ENCODE assay signal across 8 cellular contexts in genomic region chr20:20017001-20017851, GRCh38. TPM values are rescaled to one million over a fixed set of nuclear protein-coding genes. Genes with fewer than 3 reads are reported as not detected.
DNase-seq lines count a peak whose midpoint lies in the region; ATAC-seq, FAIRE-seq and TF ChIP-seq lines count a peak whose summit lies in the region.

NAA20 (plus strand) TSS chr20:20017362; CDS start chr20:20017397, 35 bp downstream.

- peaks cover 5% of the 10 kb centered on the region; the same call in 1 of the 2 replicates for H4K20me1 ChIP-seq in HepG2 (ENCODE audit: insufficient read depth, low read length)

- CTCF ChIA-PET in HepG2 (lab: Yijun Ruan, JAX; ENCODE audit: low intra/inter-chr PET ratio, low total read pairs) = interaction anchor here (1.4 kb wide), 1 partner anchor 233 kb away, joined by 4 read pairs; no protein-coding TSS in a partner anchor

- WGBS in HepG2 (ENCODE audit: low lambda C conversion rate) = under 1% methylated on average over 37 of the region's 82 CpGs

- H3K4me3 ChIP-seq in HepG2 (replicated peaks in 1 of 3; ENCODE audit: insufficient read depth in 1 of 3, low read depth in 2 of 3, low read length in 3 of 3) = peak within 1 kb of the TSS; percentile 72 to 95 (median 82)

- peaks cover 41% of the 10 kb centered on the region for H3K36me3 Mint-ChIP-seq in dendritic cell treated with granulocyte-macrophage colony-stimulating factor and Interleukin-4, amounts not matched to agents 40 ng/mL and 50 ng/mL, for 4 days (ENCODE audit: low read depth)

- TF ChIP-seq CTCF in C4-2B (conservative IDR thresholded peaks at IDR 0.05) = peak; percentile 71
- peak; percentile 98 for TF ChIP-seq CTCF in HepG2 (CRISPR knock-in tag; IDR thresholded peaks at IDR 0.05)

- intact Hi-C loops in dendritic cell treated with granulocyte-macrophage colony-stimulating factor and Interleukin-4, amounts not matched to agents 40 ng/mL and 50 ng/mL, for 4 days (cut with micrococcal nuclease) = loop anchor here (1.0 kb wide), 1 partner anchor 35 kb away; the partner anchor contains the start of genes CFAP61 and CRNKL1
- intact Hi-C loops in HepG2 (cut with micrococcal nuclease; ENCODE audit: unreplicated experiment) = loop anchor here (1.0 kb wide), 1 partner anchor 35 kb away; the partner anchor contains the start of genes CFAP61 and CRNKL1

- in situ Hi-C loops in HepG2 (cut with HindIII; ENCODE audit: extremely low pct_ligation_motif_present, low pct_unique_long_range_greater_than_20kb) = no loop called here

- H3K27ac Mint-ChIP-seq in dendritic cell treated with granulocyte-macrophage colony-stimulating factor and Interleukin-4, amounts not matched to agents 40 ng/mL and 50 ng/mL, for 4 days = peak within 1 kb of the TSS; percentile 86

- H3K27me3 Mint-ChIP-seq in dendritic cell treated with granulocyte-macrophage colony-stimulating factor and Interleukin-4, amounts not matched to agents 40 ng/mL and 50 ng/mL, for 4 days = no peaks in the 10 kb centered on the region

- TF ChIP-seq EP300 in HepG2 (IDR thresholded peaks at IDR 0.05; ENCODE audit: low read depth in 2 of 2, low read length in 2 of 2) (peak in 1 of 2 experiments; percentile 36; a peak in 2 of 4 replicates), HepG2 (CRISPR knock-in tag; IDR thresholded peaks at IDR 0.05; ENCODE audit: borderline replicate concordance) (peak; percentile 40; the same call in 1 of the 2 replicates)

- H3K4me1 Mint-ChIP-seq in dendritic cell treated with granulocyte-macrophage colony-stimulating factor and Interleukin-4, amounts not matched to agents 40 ng/mL and 50 ng/mL, for 4 days (ENCODE audit: low read depth) = peaks cover 59% of the 10 kb centered on the region

- H3K27me3 ChIP-seq in HepG2 (ENCODE audit: control insufficient read depth in 1 of 2, insufficient read depth in 2 of 2, low read length in 2 of 2) = no peaks in the 10 kb centered on the region; a peak in 1 of 5 replicates

- H3K9me3 ChIP-seq in HepG2 (ENCODE audit: low read length) = no peaks in the 10 kb centered on the region

- H3K4me3 Mint-ChIP-seq in dendritic cell treated with granulocyte-macrophage colony-stimulating factor and Interleukin-4, amounts not matched to agents 40 ng/mL and 50 ng/mL, for 4 days = peak within 1 kb of the TSS; percentile 95

- POLR2A ChIA-PET in HepG2 (lab: Yijun Ruan, JAX) = interaction anchor here (0.7 to 4.2 kb wide), 13 partner anchors 9 to 258 kb away, joined by 3 to 53 read pairs (median 4); partner anchors contain the start of genes CFAP61 and CRNKL1

- FAIRE-seq in HepG2 (lab: Jason Lieb, UNC) = peak; percentile 76

- TF ChIP-seq RAD21 in HepG2 (CRISPR knock-in tag; IDR thresholded peaks at IDR 0.05) = peak; percentile 89

- no peak within 1 kb of the TSS for H2AFZ ChIP-seq in HepG2 (ENCODE audit: low read length)

- peaks cover 49% of the 10 kb centered on the region for H3K79me2 ChIP-seq in HepG2 (ENCODE audit: insufficient read depth, low read length)

- H3K36me3 ChIP-seq in HepG2 (replicated peaks in 1 of 2; ENCODE audit: control insufficient read depth in 1 of 2, insufficient read depth in 2 of 2, low read length in 2 of 2) = peaks cover 1 to 23% of the 10 kb centered on the region in 2 experiments; a peak in 4 of 5 replicates

- H3K4me1 ChIP-seq in HepG2 (ENCODE audit: insufficient read depth, low read length) = peaks cover 76% of the 10 kb centered on the region

- peak within 1 kb of the TSS; percentile 92 for H3K9ac ChIP-seq in HepG2 (ENCODE audit: insufficient read depth, low read depth, low read length)

- ATAC-seq in HG03460 (IDR thresholded peaks at IDR 0.05; ENCODE audit: unreplicated experiment) = peak; percentile 98
- ATAC-seq in HepG2 = peak; percentile 96

- TF ChIP-seq POLR2A in HepG2 (IDR thresholded peaks at IDR 0.05; ENCODE audit: insufficient read depth in 1 of 2, low read depth in 2 of 2, low read length in 2 of 2) = peak; percentile 36 to 87; a peak in 3 of 4 replicates

- H3K4me2 ChIP-seq in HepG2 (ENCODE audit: low read depth, low read length) = peak within 1 kb of the TSS; percentile 96

- no TSS peak for BruUV-seq in HepG2 (replicated peaks; lab: Mats Ljungman, UMichigan)

- H3K9me3 Mint-ChIP-seq in dendritic cell treated with granulocyte-macrophage colony-stimulating factor and Interleukin-4, amounts not matched to agents 40 ng/mL and 50 ng/mL, for 4 days = no peaks in the 10 kb centered on the region

- DNase-seq in GM19240 (ENCODE audit: insufficient read length, low spot score) = peak; percentile 83
- peak; percentile 95 for DNase-seq in NCI-H526 treated with DMSO at 0.1 percent for 48 hours (lab: John Stamatoyannopoulos, UW)
- peak; percentile 79 to 86 for DNase-seq in activated CD4-positive, alpha-beta T cell treated with anti-CD3 and anti-CD28 coated beads, Interleukin-2, amount 50 U/mL, for 24 hours (ENCODE audit: low read depth in 1 of 2, low spot score in 1 of 2)
- peak; percentile 94 for DNase-seq in HepG2 (ENCODE audit: low spot score)
- DNase-seq in stimulated activated CD4-positive, alpha-beta T cell treated with anti-CD3 and anti-CD28 coated beads, Interleukin-4, amount 100 ng/mL, for 1 hour = peak; percentile 92

- H3K27ac ChIP-seq in C4-2B (peak within 1 kb of the TSS; percentile 96), HepG2 (ENCODE audit: extremely low read length, insufficient read depth, low read length) (peak within 1 kb of the TSS; percentile 82)

TF ChIP-seq in HepG2, 621 proteins besides CTCF, POLR2A, EP300 and RAD21 (continues in another document):
- TF ChIP-seq ZSCAN29 (CRISPR knock-in tag; conservative IDR thresholded peaks at IDR 0.05) (peak; percentile 95; the same call in 1 of the 2 replicates), CBX5 (CRISPR knock-in tag; IDR thresholded peaks at IDR 0.05; ENCODE audit: borderline replicate concordance) (peak; percentile 97), THAP11 (CRISPR knock-in tag; IDR thresholded peaks at IDR 0.05) (peak; percentile 97), ZNF251 (CRISPR knock-in tag; IDR thresholded peaks at IDR 0.05) (peak; percentile 82; the same call in 1 of the 2 replicates), DDIT3 (CRISPR knock-in tag; IDR thresholded peaks at IDR 0.05) (no peak), ZNF619 (CRISPR knock-in tag; IDR thresholded peaks at IDR 0.05) (peak; percentile 89), ATF7 (IDR thresholded peaks at IDR 0.05) (no peak), ATF7 (CRISPR knock-in tag; IDR thresholded peaks at IDR 0.05) (peak; percentile 86), ZNF709 (CRISPR knock-in tag; IDR thresholded peaks at IDR 0.05) (peak; percentile 89), ZNF232 (CRISPR knock-in tag; IDR thresholded peaks at IDR 0.05; ENCODE audit: borderline replicate concordance) (peak; percentile 46; the same call in 1 of the 2 replicates), SOX6 (IDR thresholded peaks at IDR 0.05) (no peak), SOX6 (CRISPR knock-in tag; IDR thresholded peaks at IDR 0.05) (peak; percentile 84), ZNF598 (CRISPR knock-in tag; IDR thresholded peaks at IDR 0.05; ENCODE audit: borderline replicate concordance) (peak; percentile 87; the same call in 1 of the 2 replicates)
- TF ChIP-seq, protein P1, sequence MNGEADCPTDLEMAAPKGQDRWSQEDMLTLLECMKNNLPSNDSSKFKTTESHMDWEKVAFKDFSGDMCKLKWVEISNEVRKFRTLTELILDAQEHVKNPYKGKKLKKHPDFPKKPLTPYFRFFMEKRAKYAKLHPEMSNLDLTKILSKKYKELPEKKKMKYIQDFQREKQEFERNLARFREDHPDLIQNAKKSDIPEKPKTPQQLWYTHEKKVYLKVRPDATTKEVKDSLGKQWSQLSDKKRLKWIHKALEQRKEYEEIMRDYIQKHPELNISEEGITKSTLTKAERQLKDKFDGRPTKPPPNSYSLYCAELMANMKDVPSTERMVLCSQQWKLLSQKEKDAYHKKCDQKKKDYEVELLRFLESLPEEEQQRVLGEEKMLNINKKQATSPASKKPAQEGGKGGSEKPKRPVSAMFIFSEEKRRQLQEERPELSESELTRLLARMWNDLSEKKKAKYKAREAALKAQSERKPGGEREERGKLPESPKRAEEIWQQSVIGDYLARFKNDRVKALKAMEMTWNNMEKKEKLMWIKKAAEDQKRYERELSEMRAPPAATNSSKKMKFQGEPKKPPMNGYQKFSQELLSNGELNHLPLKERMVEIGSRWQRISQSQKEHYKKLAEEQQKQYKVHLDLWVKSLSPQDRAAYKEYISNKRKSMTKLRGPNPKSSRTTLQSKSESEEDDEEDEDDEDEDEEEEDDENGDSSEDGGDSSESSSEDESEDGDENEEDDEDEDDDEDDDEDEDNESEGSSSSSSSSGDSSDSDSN (CRISPR knock-in tag; IDR thresholded peaks at IDR 0.05) = peak; percentile 100

RNA-seq across cellular contexts. Expression of gene NAA20, which starts in this region (rescaled TPM):
- 82.8 and 114 TPM in 2 replicates for total RNA-seq in HepG2 (2016; rRNA removed; fragmentation: Illumina TruSeq; extraction: Trizol)
- 21.7 and 25.6 TPM in 2 replicates for total RNA-seq in HepG2 (2016; cell fraction: cytosol; rRNA removed; fragmentation: Illumina TruSeq; extraction: Trizol; ENCODE audit: low read depth)
- total RNA-seq in HepG2 (2016; cell fraction: insoluble cytoplasmic fraction; rRNA removed; fragmentation: Illumina TruSeq; extraction: Trizol) = 86.7 and 113 TPM in 2 replicates
- total RNA-seq in HepG2 (2016; cell fraction: membrane; rRNA removed; fragmentation: Illumina TruSeq; extraction: Trizol) = 37.5 and 43.6 TPM in 2 replicates
- total RNA-seq in HepG2 (2016; cell fraction: nucleus; rRNA removed; fragmentation: Illumina TruSeq; extraction: Trizol) = 54.4 and 60.1 TPM in 2 replicates
- 62.9 and 81.9 TPM in 2 replicates for polyA plus RNA-seq in HepG2 (2011; rRNA removed)
- 50.7 and 67.7 TPM in 2 replicates for polyA plus RNA-seq in HepG2 (2011; cell fraction: cytosol; rRNA removed)
- polyA plus RNA-seq in HepG2 (2011; cell fraction: nucleus; rRNA removed) = 23.7 and 25.9 TPM in 2 replicates
- 95.6 and 106 TPM in 2 replicates for polyA plus RNA-seq in HepG2 (2012)
- polyA plus RNA-seq in HepG2 (2016; cell fraction: cytosol; fragmentation: Illumina TruSeq; extraction: Trizol; ENCODE audit: low read depth) = 28.8 and 29.8 TPM in 2 replicates
- polyA plus RNA-seq in HepG2 (2016; cell fraction: insoluble cytoplasmic fraction; fragmentation: Illumina TruSeq; extraction: Trizol; ENCODE audit: low read depth) = 148 and 163 TPM in 2 replicates
- polyA plus RNA-seq in HepG2 (2016; cell fraction: membrane; fragmentation: Illumina TruSeq; extraction: Trizol; ENCODE audit: low read depth) = 36.9 and 37.4 TPM in 2 replicates
- polyA plus RNA-seq in HepG2 (2016; cell fraction: nucleus; fragmentation: Illumina TruSeq; extraction: Trizol; ENCODE audit: insufficient read depth, low read depth) = 119 and 123 TPM in 2 replicates
- 14.8 and 29.0 TPM in 2 replicates for polyA minus RNA-seq in HepG2 (2011; rRNA and poly(A)+ RNA removed; ENCODE audit: low replicate concordance)
- 25.5 and 28.8 TPM in 2 replicates for polyA minus RNA-seq in HepG2 (2011; cell fraction: cytosol; rRNA and poly(A)+ RNA removed)
- 45.3 and 48.5 TPM in 2 replicates for polyA minus RNA-seq in HepG2 (2011; cell fraction: nucleus; rRNA and poly(A)+ RNA removed)

Comparison
In these comparisons a context has a peak if more than half of its experiments do, and no peak if none do; other contexts are left out.
1. Peak in every context shown above with its lines: DNase-seq, ATAC-seq, H3K4me3 ChIP-seq and H3K27ac ChIP-seq.